ENCODE assay signal across 8 cellular contexts in the genomic region with DNA sequence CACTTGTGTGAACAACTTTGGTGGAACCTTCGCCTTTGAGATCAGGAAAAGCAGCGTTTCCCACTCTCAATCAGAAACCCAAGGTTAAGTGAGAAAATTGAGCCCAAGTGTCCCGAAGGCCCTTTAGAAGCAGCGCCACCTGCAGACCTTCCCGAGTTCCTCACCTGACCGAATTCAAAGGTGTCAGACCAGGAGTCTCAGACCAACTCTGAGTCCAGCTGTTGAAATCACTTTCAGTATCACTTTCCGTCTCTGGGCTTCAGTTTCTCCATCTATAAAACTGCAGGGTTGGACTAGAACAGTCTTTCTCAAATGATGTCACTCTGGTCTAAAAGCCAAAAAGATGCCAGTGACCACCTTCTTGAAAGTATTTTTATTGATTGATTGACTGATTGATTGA. TPM values are rescaled to one million over a fixed set of nuclear protein-coding genes. Genes with fewer than 3 reads are reported as not detected.
A peak's percentile ranks its signal among the peaks of the same experiment; 100 is the strongest.
DNase-seq lines count a peak whose midpoint lies in the region; ATAC-seq and TF ChIP-seq lines count a peak whose summit lies in the region.

No MANE protein-coding gene starts in this region.

- no peaks in the 10 kb centered on the region for H3K9me3 ChIP-seq in mucosa of descending colon

- ATAC-seq in GM19467 (IDR thresholded peaks at IDR 0.05; ENCODE audit: unreplicated experiment) (peak; percentile 72), HG03342 (IDR thresholded peaks at IDR 0.05; ENCODE audit: unreplicated experiment) (peak; percentile 87), mucosa of descending colon (peak; percentile 90)

- no peaks in the 10 kb centered on the region for H3K27me3 Mint-ChIP-seq in activated CD4-positive, alpha-beta memory T cell treated with anti-CD3 and anti-CD28 coated beads for 36 hours

- no peaks in the 10 kb centered on the region for H3K36me3 Mint-ChIP-seq in activated CD4-positive, alpha-beta memory T cell treated with anti-CD3 and anti-CD28 coated beads for 36 hours

- no peaks in the 10 kb centered on the region for H3K36me3 ChIP-seq in mucosa of descending colon (ENCODE audit: low read depth)

- peak; percentile 85 for TF ChIP-seq CTCF in GM12873 (IDR thresholded peaks at IDR 0.05; ENCODE audit: insufficient read depth, low read depth, low read length, missing control alignments)
- TF ChIP-seq CTCF in mucosa of descending colon (IDR thresholded peaks at IDR 0.05), result peak; percentile 34

- H3K4me1 Mint-ChIP-seq in activated CD4-positive, alpha-beta memory T cell treated with anti-CD3 and anti-CD28 coated beads for 36 hours (ENCODE audit: low read depth), result peaks cover 2% of the 10 kb centered on the region

- H3K4me1 ChIP-seq in mucosa of descending colon (ENCODE audit: low read depth), result no peaks in the 10 kb centered on the region

- H3K9me3 Mint-ChIP-seq in activated CD4-positive, alpha-beta memory T cell treated with anti-CD3 and anti-CD28 coated beads for 36 hours, result no peaks in the 10 kb centered on the region

- DNase-seq in activated CD4-positive, alpha-beta memory T cell treated with anti-CD3 and anti-CD28 coated beads for 36 hours, result peak; percentile 62
- DNase-seq in mucosa of descending colon (peak in 2 of 3 donors; percentile 73 to 80), 8988T (no peak), CD1c-positive myeloid dendritic cell (ENCODE audit: extremely low spot score) (no peak), A172 (ENCODE audit: low spot score) (no peak)

- CTCF ChIA-PET in activated CD4-positive, alpha-beta memory T cell treated with anti-CD3 and anti-CD28 coated beads for 36 hours (lab: Charles Lee), result interaction anchor here (0.6 to 2.5 kb wide), 6 partner anchors 17 to 395 kb away, joined by 3 to 7 read pairs (median 3); no protein-coding TSS in a partner anchor

- intact Hi-C loops in activated CD4-positive, alpha-beta memory T cell treated with anti-CD3 and anti-CD28 coated beads for 36 hours (cut with micrococcal nuclease), result loop anchor here (1.0 to 5.0 kb wide), 2 partner anchors 394 to 518 kb away; no protein-coding TSS in a partner anchor
- intact Hi-C loops in mucosa of descending colon (cut with DNase I, micrococcal nuclease), result no loop called here

- H3K4me3 ChIP-seq in mucosa of descending colon, result no peak overlapping the region

- no peak overlapping the region for H3K27ac Mint-ChIP-seq in activated CD4-positive, alpha-beta memory T cell treated with anti-CD3 and anti-CD28 coated beads for 36 hours

- no peak overlapping the region for H3K4me3 Mint-ChIP-seq in activated CD4-positive, alpha-beta memory T cell treated with anti-CD3 and anti-CD28 coated beads for 36 hours

- POLR2A ChIA-PET in activated CD4-positive, alpha-beta memory T cell treated with anti-CD3 and anti-CD28 coated beads for 36 hours (lab: Charles Lee), result no interaction called here

RNA-seq across cellular contexts. Expression of gene GRHPR, which starts 31.7 kb away (rescaled TPM):
- total RNA-seq in activated CD4-positive, alpha-beta memory T cell treated with anti-CD3 and anti-CD28 coated beads for 36 hours, result 10 to 100 TPM; 84.1 to 85.0 TPM
- 10 to 100 TPM; 63.0 to 81.3 (median 79.5) TPM for total RNA-seq in mucosa of descending colon
- 127 and 165 TPM in 2 replicates for total RNA-seq in A172 (2014; rRNA removed; shearing (Covaris generic))

Comparison
In these comparisons a context has a peak if more than half of its experiments do, and no peak if none do; other contexts are left out.
1. DNase-seq: peak in activated CD4-positive, alpha-beta memory T cell treated with anti-CD3 and anti-CD28 coated beads for 36 hours (single experiment) and mucosa of descending colon (2 of 3); none in 8988T (single experiment), CD1c-positive myeloid dendritic cell (single experiment) and A172 (single experiment).
2. Peak in every context shown above with its lines, with median percentiles within 50 percentile points of each other: ATAC-seq.